12 cellular contexts compared by ENCODE assay signal in the genomic region with DNA sequence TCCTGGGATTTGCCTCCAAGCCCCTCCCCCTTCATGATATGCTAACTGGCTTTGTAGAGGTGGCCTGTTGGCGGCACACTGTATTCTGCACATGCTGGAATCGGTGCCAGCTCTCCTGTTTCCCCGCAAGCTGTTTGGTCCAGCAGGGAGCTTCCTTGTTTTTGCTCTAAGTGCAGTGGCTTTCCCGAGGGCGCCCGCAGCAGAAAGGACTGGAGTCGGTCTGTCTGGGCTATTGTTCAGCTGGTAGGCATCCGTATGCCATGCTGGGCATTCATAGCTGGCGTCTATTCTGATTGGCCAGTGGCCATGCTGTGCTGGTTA.
DNase-seq lines count a peak whose midpoint lies in the region; ATAC-seq and TF ChIP-seq lines count a peak whose summit lies in the region.
"Had no signal": no experiment of that assay in that cellular context is flagged by ENCODE, and none has a peak within 500 bp of the region (broad histone marks: within the 10 kb centered on the region; RNA-seq: fewer than 3 reads in every experiment).

No MANE protein-coding gene starts in this region.

- H3K9me2 ChIP-seq in OCI-LY7 (ENCODE audit: insufficient read depth, low read length) = no peaks in the 10 kb centered on the region

- H3K4me2 ChIP-seq in OCI-LY7 (ENCODE audit: low read length) = no peak overlapping the region

- H3K27ac Mint-ChIP-seq in immature natural killer cell = no peak overlapping the region

- H3K27me3 Mint-ChIP-seq in immature natural killer cell (ENCODE audit: low read depth in 3 of 3) = peaks cover 1 to 7% (median 4%) of the 10 kb centered on the region in 3 donors

- no peaks in the 10 kb centered on the region for H3K9me3 Mint-ChIP-seq in immature natural killer cell

- H3K27ac ChIP-seq in gastrocnemius medialis (no peak overlapping the region), OCI-LY7 (ENCODE audit: low read depth, low read length, poor library complexity, severe bottlenecking) (no peak overlapping the region)
- H3K27ac ChIP-seq: epithelial cell of prostate had no signal

- H3K9me3 ChIP-seq in gastrocnemius medialis = no peaks in the 10 kb centered on the region
- H3K9me3 ChIP-seq in OCI-LY7 (ENCODE audit: low read length) = no peaks in the 10 kb centered on the region

- H2AFZ ChIP-seq in OCI-LY7 (ENCODE audit: low read length) = no peak overlapping the region

- in situ Hi-C loops in gastrocnemius medialis (cut with MboI; ENCODE audit: low sequenced_read_pairs in 4 of 4) = no loop called here

- H3K4me3 ChIP-seq in gastrocnemius medialis (no peak overlapping the region), OCI-LY7 (ENCODE audit: low read depth, low read length, poor library complexity, severe bottlenecking) (no peak overlapping the region)

- ATAC-seq in gastrocnemius medialis = peak; percentile 52 to 88

- H3K36me3 Mint-ChIP-seq in immature natural killer cell = no peaks in the 10 kb centered on the region

- POLR2A ChIA-PET in OCI-LY7 (lab: Charles Lee) = no interaction called here

- CTCF ChIA-PET in OCI-LY7 (lab: Charles Lee; ENCODE audit: unreplicated experiment) = no interaction called here

- peaks cover 0 to 2% of the 10 kb centered on the region in 2 donors for H3K4me1 Mint-ChIP-seq in immature natural killer cell

- H3K4me3 Mint-ChIP-seq in immature natural killer cell = no peak overlapping the region

- no peaks in the 10 kb centered on the region for H4K20me1 ChIP-seq in OCI-LY7 (ENCODE audit: insufficient read depth, low read length)

- TF ChIP-seq CTCF in gastrocnemius medialis (IDR thresholded peaks at IDR 0.05 in 4 of 5, conservative IDR thresholded peaks at IDR 0.05 in 1 of 5) (no peak), OCI-LY7 (conservative IDR thresholded peaks at IDR 0.05; ENCODE audit: low read length) (no peak)

- BruUV-seq in OCI-LY7 (replicated peaks; lab: Mats Ljungman, UMichigan) = no TSS peak

- TF ChIP-seq POLR2A in gastrocnemius medialis (IDR thresholded peaks at IDR 0.05) = no peak

- no peaks in the 10 kb centered on the region for H3K79me2 ChIP-seq in OCI-LY7 (ENCODE audit: insufficient read depth, low read depth, low read length)

- H3K27me3 ChIP-seq in gastrocnemius medialis = no peaks in the 10 kb centered on the region

- H3K36me3 ChIP-seq in gastrocnemius medialis (no peaks in the 10 kb centered on the region), OCI-LY7 (ENCODE audit: insufficient read depth, low read length) (no peaks in the 10 kb centered on the region)

- intact Hi-C loops in gastrocnemius medialis (cut with DNase I; ENCODE audit: low total_unique reads) (no loop called here), OCI-LY7 (cut with micrococcal nuclease; ENCODE audit: unreplicated experiment) (no loop called here)

- H3K4me1 ChIP-seq in gastrocnemius medialis (peaks cover 5 to 10% of the 10 kb centered on the region in 2 donors), OCI-LY7 (ENCODE audit: insufficient read depth, low read length, poor library complexity, severe bottlenecking) (no peaks in the 10 kb centered on the region)

- DNase-seq in NCI-H1417 (lab: John Stamatoyannopoulos, UW) (peak; percentile 34 to 85 (median 65)), NCI-H1417 treated with DMSO at 0.1 percent for 48 hours (lab: John Stamatoyannopoulos, UW) (no peak), NCI-H2171 treated with DMSO at 0.1 percent for 48 hours (lab: John Stamatoyannopoulos, UW) (peak; percentile 80), cerebellum (ENCODE audit: low spot score) (peak; percentile 81), gastrocnemius medialis (peak; percentile 37 to 44), mesenteric fat pad (ENCODE audit: low spot score) (no peak), immature natural killer cell (no peak), OCI-LY7 (ENCODE audit: low spot score) (no peak)
- DNase-seq: 8988T; stimulated activated CD8-positive, alpha-beta memory T cell treated with anti-CD3 and anti-CD28 coated beads, Interleukin-4, amount 100 ng/mL, for 48 hours; T-helper 9 cell had no signal

Comparison
In these comparisons a context has a peak if more than half of its experiments do, and no peak if none do; other contexts are left out.
1. DNase-seq: peak in NCI-H1417 (3 of 3), NCI-H2171 treated with DMSO at 0.1 percent for 48 hours (single experiment), cerebellum (single experiment) and gastrocnemius medialis (2 of 2); none in NCI-H1417 treated with DMSO at 0.1 percent for 48 hours (single experiment), mesenteric fat pad (single experiment), immature natural killer cell (0 of 3) and OCI-LY7 (single experiment).